11 cellular contexts compared by ENCODE assay signal in the genomic region with DNA sequence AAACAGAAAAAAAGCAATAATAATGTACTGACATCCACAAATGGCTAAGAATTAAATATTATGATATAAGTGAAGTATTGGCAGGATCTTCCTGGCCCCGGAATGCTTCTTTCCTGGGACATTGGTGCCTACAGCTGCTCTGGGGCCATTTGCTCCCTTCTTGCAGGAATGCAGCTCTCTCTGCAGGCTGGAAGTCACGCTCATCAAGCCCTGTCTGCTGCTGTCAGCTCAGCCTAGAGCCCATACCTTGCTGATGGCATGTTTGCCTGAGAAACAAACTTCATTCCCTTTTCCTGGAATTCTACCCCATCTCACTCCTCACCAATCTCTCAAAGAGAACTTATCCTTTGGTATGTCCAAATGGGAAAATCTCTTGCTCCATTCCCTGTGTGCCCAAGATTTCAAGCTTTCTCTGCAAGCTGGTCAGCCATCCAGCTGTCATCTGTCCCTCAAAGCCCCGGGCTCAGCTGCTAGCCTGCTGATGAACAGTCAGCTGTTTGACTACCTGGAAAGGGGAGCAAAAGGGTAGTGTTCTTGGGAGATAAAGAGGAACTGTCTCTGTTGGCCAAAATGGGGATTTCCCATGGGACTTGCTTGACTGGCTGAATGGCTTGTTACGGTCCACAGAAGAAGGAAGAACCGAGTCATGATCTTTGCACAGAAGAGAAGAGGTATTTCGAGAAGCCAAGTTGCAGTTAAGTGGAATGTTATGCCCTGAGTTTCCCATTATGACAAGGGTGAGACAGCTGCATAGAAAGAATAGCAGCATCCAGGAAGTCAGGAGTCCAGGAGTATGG. TPM values are rescaled to one million over a fixed set of nuclear protein-coding genes. Genes with fewer than 3 reads are reported as not detected.
DNase-seq lines count a peak whose midpoint lies in the region; ATAC-seq, FAIRE-seq and TF ChIP-seq lines count a peak whose summit lies in the region.
"Had no signal": no experiment of that assay in that cellular context is flagged by ENCODE, and none has a peak within 500 bp of the region (broad histone marks: within the 10 kb centered on the region; RNA-seq: fewer than 3 reads in every experiment).

No MANE protein-coding gene starts in this region.

- TF ChIP-seq CTCF in left ventricle myocardium inferior (IDR thresholded peaks at IDR 0.05; ENCODE audit: borderline replicate concordance) (no peak), bronchial epithelial cell (IDR thresholded peaks at IDR 0.05; ENCODE audit: insufficient read depth, low read length, severe bottlenecking) (no peak), upper lobe of right lung (IDR thresholded peaks at IDR 0.05) (no peak), testis (IDR thresholded peaks at IDR 0.05) (no peak)

- H3K27ac ChIP-seq in left ventricle myocardium inferior (replicated peaks): no peak overlapping the region
- no peak overlapping the region for H3K27ac ChIP-seq in upper lobe of right lung
- no peak overlapping the region for H3K27ac ChIP-seq in testis
- H3K27ac ChIP-seq in caudate nucleus (ENCODE audit: low read depth, low read length): no peak overlapping the region
- H3K27ac ChIP-seq: breast epithelium had no signal

- H3K9me3 ChIP-seq in left ventricle myocardium inferior (replicated peaks) (peaks cover 8% of the 10 kb centered on the region), upper lobe of right lung (no peaks in the 10 kb centered on the region), testis (no peaks in the 10 kb centered on the region)
- H3K9me3 ChIP-seq: breast epithelium had no signal

- no peak overlapping the region for H3K4me3 ChIP-seq in left ventricle myocardium inferior
- H3K4me3 ChIP-seq in bronchial epithelial cell (ENCODE audit: low read depth, low read length): no peak overlapping the region
- no peak overlapping the region for H3K4me3 ChIP-seq in upper lobe of right lung
- H3K4me3 ChIP-seq in testis: no peak overlapping the region
- H3K4me3 ChIP-seq: breast epithelium had no signal

- 92 to 93% methylated on average over 6 of the region's 6 CpGs for WGBS in testis, 2 donors

- DNase-seq in cardiac septum (ENCODE audit: low spot score) (peak; percentile 49), left ventricle myocardium inferior (no peak), bronchial epithelial cell (ENCODE audit: low read depth) (peak; percentile 16), upper lobe of right lung (no peak), testis (no peak), caudate nucleus (lab: John Stamatoyannopoulos, UW) (no peak), NCI-H1694 treated with DMSO at 0.1 percent for 48 hours (lab: John Stamatoyannopoulos, UW) (no peak)
- DNase-seq: NCI-H345 had no signal

- no peak for FAIRE-seq in bronchial epithelial cell (lab: Jason Lieb, UNC)

- TF ChIP-seq POLR2A in testis (IDR thresholded peaks at IDR 0.05): no peak

- H3K4me1 ChIP-seq in left ventricle myocardium inferior (peaks cover 70% of the 10 kb centered on the region), upper lobe of right lung (peaks cover 9% of the 10 kb centered on the region), testis (no peaks in the 10 kb centered on the region)
- H3K4me1 ChIP-seq: breast epithelium had no signal

- peak; percentile 71 for ATAC-seq in HG02885 (IDR thresholded peaks at IDR 0.05; ENCODE audit: poor library complexity, unreplicated experiment)
- peak; percentile 65 for ATAC-seq in upper lobe of right lung

- H3K36me3 ChIP-seq in left ventricle myocardium inferior (no peaks in the 10 kb centered on the region), bronchial epithelial cell (ENCODE audit: control insufficient read depth, insufficient read depth, low read length) (no peaks in the 10 kb centered on the region), upper lobe of right lung (no peaks in the 10 kb centered on the region), testis (ENCODE audit: low read depth, missing control alignments) (no peaks in the 10 kb centered on the region)
- H3K36me3 ChIP-seq: breast epithelium had no signal

- intact Hi-C loops in cardiac septum (cut with DNase I) (no loop called here), left ventricle myocardium inferior (cut with micrococcal nuclease) (no loop called here), upper lobe of right lung (cut with DNase I) (no loop called here), testis (cut with DNase I; ENCODE audit: low total_unique reads) (no loop called here)

- H3K27me3 ChIP-seq in left ventricle myocardium inferior (ENCODE audit: low read depth): no peaks in the 10 kb centered on the region
- no peaks in the 10 kb centered on the region for H3K27me3 ChIP-seq in bronchial epithelial cell (ENCODE audit: control insufficient read depth, insufficient read depth, low read length)
- no peaks in the 10 kb centered on the region for H3K27me3 ChIP-seq in upper lobe of right lung
- H3K27me3 ChIP-seq in testis: no peaks in the 10 kb centered on the region
- H3K27me3 ChIP-seq: breast epithelium had no signal

RNA-seq across cellular contexts. Expression of gene RASSF4, which starts 12.0 kb away (rescaled TPM):
- 47.5 TPM for total RNA-seq in cardiac septum
- 103 TPM for total RNA-seq in left ventricle myocardium inferior
- total RNA-seq in bronchial epithelial cell: 0.26 and 0.51 TPM in 2 replicates
- 40.9 TPM for total RNA-seq in upper lobe of right lung
- total RNA-seq in testis: 10 to 100 TPM; 53.1 to 68.1 TPM
- polyA plus RNA-seq in testis (ENCODE audit: insufficient read depth, low read depth, low replicate concordance): 28.2 TPM

RNA-seq across cellular contexts. Expression of gene DEPP1, which starts 31.1 kb away (rescaled TPM):
- total RNA-seq in cardiac septum (45.5 TPM), left ventricle myocardium inferior (27.5 TPM), bronchial epithelial cell (0.26 and 1.0 TPM in 2 replicates), upper lobe of right lung (160 TPM), testis (10 to 100 TPM; 33.1 to 84.9 TPM)
- 29.1 TPM for polyA plus RNA-seq in testis (ENCODE audit: insufficient read depth, low read depth, low replicate concordance)

RNA-seq across cellular contexts. Expression of gene TMEM72, which starts 36.4 kb away (rescaled TPM):
- total RNA-seq in cardiac septum: not detected
- not detected for total RNA-seq in left ventricle myocardium inferior
- not detected in 2 replicates for total RNA-seq in bronchial epithelial cell
- not detected for total RNA-seq in upper lobe of right lung
- 1 to 10 TPM; 1.5 to 8.7 TPM for total RNA-seq in testis
- polyA plus RNA-seq in testis (ENCODE audit: insufficient read depth, low read depth, low replicate concordance): 3.0 TPM
- total RNA-seq: breast epithelium, H4 had no signal

RNA-seq across cellular contexts. Expression of gene ZNF22, which starts 53.2 kb away (rescaled TPM):
- total RNA-seq in cardiac septum (14.9 TPM), left ventricle myocardium inferior (14.2 TPM), bronchial epithelial cell (4.6 and 9.2 TPM in 2 replicates), upper lobe of right lung (26.9 TPM), testis (10 to 100 TPM; 12.6 TPM)
- polyA plus RNA-seq in testis (ENCODE audit: insufficient read depth, low read depth, low replicate concordance): 12.6 TPM

Comparison
In these comparisons a context has a peak if more than half of its experiments do, and no peak if none do; other contexts are left out.
1. DNase-seq: peak in cardiac septum (single experiment) and bronchial epithelial cell (single experiment); none in left ventricle myocardium inferior (single experiment), upper lobe of right lung (single experiment), testis (single experiment), caudate nucleus (0 of 61) and NCI-H1694 treated with DMSO at 0.1 percent for 48 hours (single experiment).
2. RNA of gene RASSF4, which starts 12.0 kb away (total RNA-seq): 103 TPM in left ventricle myocardium inferior (single experiment), 53.1 to 68.1 TPM in testis, 47.5 TPM in cardiac septum (single experiment) and 40.9 TPM in upper lobe of right lung (single experiment); 0.26 to 0.51 TPM in bronchial epithelial cell; every median in the first group is over 10 times any median in the second.
3. RNA of gene DEPP1, which starts 31.1 kb away (total RNA-seq): 160 TPM in upper lobe of right lung (single experiment), 33.1 to 84.9 TPM in testis, 45.5 TPM in cardiac septum (single experiment) and 27.5 TPM in left ventricle myocardium inferior (single experiment); 0.26 to 1.0 TPM in bronchial epithelial cell; every median in the first group is over 10 times any median in the second.